11 cellular contexts compared by ENCODE assay signal in genomic region chr11:73999581-74000306, GRCh38. TPM values are rescaled to one million over a fixed set of nuclear protein-coding genes. Genes with fewer than 3 reads are reported as not detected.
DNase-seq lines count a peak whose midpoint lies in the region; ATAC-seq and TF ChIP-seq lines count a peak whose summit lies in the region.
"Had no signal": no experiment of that assay in that cellular context is flagged by ENCODE, and none has a peak within 500 bp of the region (broad histone marks: within the 10 kb centered on the region; RNA-seq: fewer than 3 reads in every experiment).

No MANE protein-coding gene starts in this region.

- no peaks in the 10 kb centered on the region for H3K4me1 ChIP-seq in foreskin keratinocyte
- H3K4me1 ChIP-seq: Caco-2, right atrium auricular region had no signal

- no peak overlapping the region for H3K27ac ChIP-seq in foreskin keratinocyte
- H3K27ac ChIP-seq: right atrium auricular region had no signal

- peak overlapping the region; percentile 6 for H3K27ac Mint-ChIP-seq in activated CD4-positive, alpha-beta memory T cell treated with anti-CD3 and anti-CD28 coated beads, Interleukin-2, amount 10 ng/mL, durations not matched to agents 7 days and 5 days
- peak overlapping the region; percentile 97 to 100 (median 99) for H3K27ac Mint-ChIP-seq in naive B cell

- POLR2A ChIA-PET in activated CD4-positive, alpha-beta memory T cell treated with anti-CD3 and anti-CD28 coated beads, Interleukin-2, amount 10 ng/mL, durations not matched to agents 7 days and 5 days (lab: Charles Lee), result interaction anchor here (1.4 to 10.1 kb wide), 2 partner anchors 18 to 27 kb away, joined by 3 to 185 read pairs; partner anchors contain the start of gene UCP2

- CTCF ChIA-PET in activated CD4-positive, alpha-beta memory T cell treated with anti-CD3 and anti-CD28 coated beads, Interleukin-2, amount 10 ng/mL, durations not matched to agents 7 days and 5 days (lab: Charles Lee), result interaction anchor here (1.3 kb wide), 1 partner anchor 20 kb away, joined by 3 read pairs; no protein-coding TSS in a partner anchor

- no peak overlapping the region for H3K4me3 Mint-ChIP-seq in activated CD4-positive, alpha-beta memory T cell treated with anti-CD3 and anti-CD28 coated beads, Interleukin-2, amount 10 ng/mL, durations not matched to agents 7 days and 5 days
- peak overlapping the region in 7 of 8 donors; percentile 39 to 81 (median 70) for H3K4me3 Mint-ChIP-seq in naive B cell

- peaks cover 74% of the 10 kb centered on the region for H3K4me1 Mint-ChIP-seq in activated CD4-positive, alpha-beta memory T cell treated with anti-CD3 and anti-CD28 coated beads, Interleukin-2, amount 10 ng/mL, durations not matched to agents 7 days and 5 days
- peaks cover 27 to 71% (median 48%) of the 10 kb centered on the region in 3 donors for H3K4me1 Mint-ChIP-seq in naive B cell

- no peak for TF ChIP-seq CTCF in foreskin keratinocyte (conservative IDR thresholded peaks at IDR 0.05)

- peak; percentile 45 to 60 for ATAC-seq in naive B cell (ENCODE audit: low read depth in 2 of 2)
- no peak for ATAC-seq in GM18498 (IDR thresholded peaks at IDR 0.05; ENCODE audit: unreplicated experiment)
- no peak for ATAC-seq in foreskin keratinocyte
- no peak for ATAC-seq in GM21717 (IDR thresholded peaks at IDR 0.05; ENCODE audit: unreplicated experiment)

- H3K9me3 Mint-ChIP-seq in activated CD4-positive, alpha-beta memory T cell treated with anti-CD3 and anti-CD28 coated beads, Interleukin-2, amount 10 ng/mL, durations not matched to agents 7 days and 5 days, result no peaks in the 10 kb centered on the region
- H3K9me3 Mint-ChIP-seq in naive B cell, result peaks cover 0 to 4% (median 0%) of the 10 kb centered on the region in 7 donors

- H3K36me3 Mint-ChIP-seq in activated CD4-positive, alpha-beta memory T cell treated with anti-CD3 and anti-CD28 coated beads, Interleukin-2, amount 10 ng/mL, durations not matched to agents 7 days and 5 days (ENCODE audit: low read depth), result peaks cover 33% of the 10 kb centered on the region
- H3K36me3 Mint-ChIP-seq in naive B cell, result peaks cover 12 to 18% of the 10 kb centered on the region in 2 donors

- H3K27me3 Mint-ChIP-seq in activated CD4-positive, alpha-beta memory T cell treated with anti-CD3 and anti-CD28 coated beads, Interleukin-2, amount 10 ng/mL, durations not matched to agents 7 days and 5 days, result no peaks in the 10 kb centered on the region
- no peaks in the 10 kb centered on the region for H3K27me3 Mint-ChIP-seq in naive B cell

- peak; percentile 100 for DNase-seq in DMS53 (lab: John Stamatoyannopoulos, UW)
- peak; percentile 42 for DNase-seq in NCI-H1092 (lab: John Stamatoyannopoulos, UW)
- DNase-seq in activated CD4-positive, alpha-beta memory T cell treated with anti-CD3 and anti-CD28 coated beads, Interleukin-2, amount 10 ng/mL, durations not matched to agents 7 days and 5 days, result no peak
- DNase-seq in naive B cell, result peak; percentile 65
- DNase-seq in T-helper 9 cell, result no peak
- DNase-seq in foreskin keratinocyte, result no peak

- H3K27me3 ChIP-seq in foreskin keratinocyte, result no peaks in the 10 kb centered on the region
- H3K27me3 ChIP-seq: right atrium auricular region had no signal

RNA-seq across cellular contexts. Expression of gene UCP3, which starts 9.1 kb away (rescaled TPM):
- 1 to 10 TPM; 1.8 to 2.4 TPM for total RNA-seq in activated CD4-positive, alpha-beta memory T cell treated with anti-CD3 and anti-CD28 coated beads, Interleukin-2, amount 10 ng/mL, durations not matched to agents 7 days and 5 days
- polyA plus RNA-seq in naive B cell (ENCODE audit: low read depth in 6 of 6), result under 1 TPM in 3 of 6 donors, not detected in 3; 0.09 to 0.31 (median 0.11) TPM
- total RNA-seq in foreskin keratinocyte, result 0.21 and 0.48 TPM in 2 replicates
- 0.12 and 0.26 TPM in 2 replicates for polyA plus RNA-seq in foreskin keratinocyte

RNA-seq across cellular contexts. Expression of gene UCP2, which starts 17.1 kb away (rescaled TPM):
- 100 to 1,000 TPM; 400 to 407 TPM for total RNA-seq in activated CD4-positive, alpha-beta memory T cell treated with anti-CD3 and anti-CD28 coated beads, Interleukin-2, amount 10 ng/mL, durations not matched to agents 7 days and 5 days
- 1,000 to 10,000 TPM; 1,601 to 2,628 (median 2,020) TPM for polyA plus RNA-seq in naive B cell (ENCODE audit: low read depth in 6 of 6)
- total RNA-seq in foreskin keratinocyte, result 0.42 and 0.65 TPM in 2 replicates
- polyA plus RNA-seq in foreskin keratinocyte, result 1.0 and 1.2 TPM in 2 replicates
- total RNA-seq: MCF 10A had no signal

RNA-seq across cellular contexts. Expression of gene DNAJB13, which starts 48.9 kb away (rescaled TPM):
- not detected for total RNA-seq in activated CD4-positive, alpha-beta memory T cell treated with anti-CD3 and anti-CD28 coated beads, Interleukin-2, amount 10 ng/mL, durations not matched to agents 7 days and 5 days
- polyA plus RNA-seq in naive B cell (ENCODE audit: low read depth in 6 of 6) (under 1 TPM in 4 of 6 donors, not detected in 2; 0.32 to 0.72 (median 0.37) TPM), foreskin keratinocyte (not detected in 2 replicates)
- total RNA-seq in foreskin keratinocyte, result 0.07 TPM in 1 of 2 replicates, not detected in the other
- total RNA-seq: right atrium auricular region had no signal

Comparison
In these comparisons a context has a peak if more than half of its experiments do, and no peak if none do; other contexts are left out.
1. DNase-seq: peak in DMS53 (single experiment), NCI-H1092 (single experiment) and naive B cell (single experiment); none in activated CD4-positive, alpha-beta memory T cell treated with anti-CD3 and anti-CD28 coated beads, Interleukin-2, amount 10 ng/mL, durations not matched to agents 7 days and 5 days (single experiment), T-helper 9 cell (single experiment) and foreskin keratinocyte (0 of 2).
2. ATAC-seq: peak in naive B cell (2 of 2); none in GM18498 (single experiment), foreskin keratinocyte (single experiment) and GM21717 (single experiment).
3. RNA of gene UCP2, which starts 17.1 kb away (total RNA-seq): 400 to 407 TPM in activated CD4-positive, alpha-beta memory T cell treated with anti-CD3 and anti-CD28 coated beads, Interleukin-2, amount 10 ng/mL, durations not matched to agents 7 days and 5 days; 0.42 to 0.65 TPM in foreskin keratinocyte; every median in the first group is over 100 times any median in the second.